ENCODE assay signal across 12 cellular contexts in genomic region chr1:91513160-91513559, GRCh38. TPM values are rescaled to one million over a fixed set of nuclear protein-coding genes. Genes with fewer than 3 reads are reported as not detected.
A peak's percentile ranks its signal among the peaks of the same experiment; 100 is the strongest.
DNase-seq lines count a peak whose midpoint lies in the region; ATAC-seq and TF ChIP-seq lines count a peak whose summit lies in the region.
"Had no signal": no experiment of that assay in that cellular context is flagged by ENCODE, and none has a peak within 500 bp of the region (broad histone marks: within the 10 kb centered on the region; RNA-seq: fewer than 3 reads in every experiment).

No MANE protein-coding gene starts in this region.

- peaks cover 28% of the 10 kb centered on the region for H3K4me1 Mint-ChIP-seq in T-helper 2 cell treated with Interferon-gamma antibody and Interleukin-4, amounts not matched to agents 5 μg/mL and 100 μg/mL, for 36 hours (ENCODE audit: low read depth)

- H3K9me3 ChIP-seq in adipocyte (ENCODE audit: control insufficient read depth, low read length) (no peaks in the 10 kb centered on the region), psoas muscle (no peaks in the 10 kb centered on the region)

- H3K36me3 ChIP-seq in adipocyte (ENCODE audit: control insufficient read depth, insufficient read depth, low read length, severe bottlenecking) (no peaks in the 10 kb centered on the region), psoas muscle (ENCODE audit: insufficient read depth in 1 of 2, low read depth in 1 of 2) (no peaks in the 10 kb centered on the region)

- H3K36me3 Mint-ChIP-seq in T-helper 2 cell treated with Interferon-gamma antibody and Interleukin-4, amounts not matched to agents 5 μg/mL and 100 μg/mL, for 36 hours (ENCODE audit: low read depth): peaks cover 62% of the 10 kb centered on the region

- 32 to 53% (median 34%) methylated on average over 2 of the region's 2 CpGs for WGBS in psoas muscle, 3 donors

- no peaks in the 10 kb centered on the region for H3K27me3 Mint-ChIP-seq in T-helper 2 cell treated with Interferon-gamma antibody and Interleukin-4, amounts not matched to agents 5 μg/mL and 100 μg/mL, for 36 hours (ENCODE audit: low read depth)
- H3K27me3 Mint-ChIP-seq: activated T-cell treated with anti-CD3 and anti-CD28 coated beads, Interleukin-2, amount 50 U/mL, for 24 hours had no signal

- H3K9ac ChIP-seq in adipocyte (ENCODE audit: low read length): peak overlapping the region; percentile 75
- H3K9ac ChIP-seq: KMS-11 had no signal

- no peak overlapping the region for H3K4me3 ChIP-seq in adipocyte (ENCODE audit: low read length)
- H3K4me3 ChIP-seq in psoas muscle: no peak overlapping the region

- H3K9me3 Mint-ChIP-seq in T-helper 2 cell treated with Interferon-gamma antibody and Interleukin-4, amounts not matched to agents 5 μg/mL and 100 μg/mL, for 36 hours: no peaks in the 10 kb centered on the region
- H3K9me3 Mint-ChIP-seq: activated T-cell treated with anti-CD3 and anti-CD28 coated beads, Interleukin-2, amount 50 U/mL, for 24 hours had no signal

- TF ChIP-seq CTCF in foreskin keratinocyte (conservative IDR thresholded peaks at IDR 0.05): peak; percentile 43
- peak; percentile 53 for TF ChIP-seq CTCF in psoas muscle (IDR thresholded peaks at IDR 0.05)

- DNase-seq in EH (ENCODE audit: low read depth): peak; percentile 31
- peak; percentile 80 for DNase-seq in adipocyte (ENCODE audit: low read depth)
- DNase-seq in foreskin keratinocyte: peak in 1 of 2 donors; percentile 2
- no peak for DNase-seq in psoas muscle
- DNase-seq in T-helper 2 cell treated with Interferon-gamma antibody and Interleukin-4, amounts not matched to agents 5 μg/mL and 100 μg/mL, for 36 hours (ENCODE audit: low spot score): no peak
- DNase-seq: activated T-cell treated with anti-CD3 and anti-CD28 coated beads, Interleukin-2, amount 50 U/mL, for 24 hours; GDM1; NCI-H69 had no signal

- intact Hi-C loops in psoas muscle (cut with DNase I): loop anchor here (1.0 to 5.0 kb wide), 2 partner anchors 414 to 416 kb away; no protein-coding TSS in a partner anchor

- ATAC-seq in foreskin keratinocyte (no peak), psoas muscle (peak in 1 of 4 donors; percentile 66), HG03457 (IDR thresholded peaks at IDR 0.05; ENCODE audit: unreplicated experiment) (no peak), GM18867 (IDR thresholded peaks at IDR 0.05; ENCODE audit: unreplicated experiment) (no peak), HG02852 (IDR thresholded peaks at IDR 0.05; ENCODE audit: unreplicated experiment) (no peak)

- no peaks in the 10 kb centered on the region for H3K27me3 ChIP-seq in adipocyte (replicated peaks; ENCODE audit: control insufficient read depth, insufficient read depth, low read length)
- H3K27me3 ChIP-seq in foreskin keratinocyte: no peaks in the 10 kb centered on the region
- H3K27me3 ChIP-seq in psoas muscle (ENCODE audit: insufficient read depth in 3 of 3, low read length in 2 of 3): no peaks in the 10 kb centered on the region

- no peak overlapping the region for H3K27ac Mint-ChIP-seq in T-helper 2 cell treated with Interferon-gamma antibody and Interleukin-4, amounts not matched to agents 5 μg/mL and 100 μg/mL, for 36 hours
- H3K27ac Mint-ChIP-seq: activated T-cell treated with anti-CD3 and anti-CD28 coated beads, Interleukin-2, amount 50 U/mL, for 24 hours had no signal

- H3K4me1 ChIP-seq in adipocyte (ENCODE audit: control insufficient read depth, insufficient read depth, low read length) (peaks cover 23% of the 10 kb centered on the region), foreskin keratinocyte (no peaks in the 10 kb centered on the region), psoas muscle (no peaks in the 10 kb centered on the region)

- H3K27ac ChIP-seq in foreskin keratinocyte (no peak overlapping the region), psoas muscle (no peak overlapping the region)
- H3K27ac ChIP-seq: KMS-11 had no signal

- H3K4me3 Mint-ChIP-seq in T-helper 2 cell treated with Interferon-gamma antibody and Interleukin-4, amounts not matched to agents 5 μg/mL and 100 μg/mL, for 36 hours: no peak overlapping the region
- H3K4me3 Mint-ChIP-seq: activated T-cell treated with anti-CD3 and anti-CD28 coated beads, Interleukin-2, amount 50 U/mL, for 24 hours had no signal

RNA-seq across cellular contexts. Expression of gene CDC7, which starts 12.5 kb away (rescaled TPM):
- total RNA-seq in foreskin keratinocyte (11.7 and 12.7 TPM in 2 replicates), psoas muscle (1 to 10 TPM in 1 of 4 donors, under 1 TPM in 3; 0.40 to 1.2 (median 0.50) TPM)
- polyA plus RNA-seq in foreskin keratinocyte (4.5 and 6.6 TPM in 2 replicates), psoas muscle (1 to 10 TPM in 1 of 3 donors, under 1 TPM in 2; 0.25 to 1.4 (median 0.64) TPM)

Comparison
In these comparisons a context has a peak if more than half of its experiments do, and no peak if none do; other contexts are left out.
1. DNase-seq: peak in EH (single experiment) and adipocyte (single experiment); none in psoas muscle (0 of 2) and T-helper 2 cell treated with Interferon-gamma antibody and Interleukin-4, amounts not matched to agents 5 μg/mL and 100 μg/mL, for 36 hours (single experiment).